Comparison of ENCODE assay signal across 8 cellular contexts in genomic region chr13:29849731-29850212, GRCh38. TPM values are rescaled to one million over a fixed set of nuclear protein-coding genes. Genes with fewer than 3 reads are reported as not detected.
DNase-seq lines count a peak whose midpoint lies in the region; ATAC-seq, FAIRE-seq and TF ChIP-seq lines count a peak whose summit lies in the region.

No MANE protein-coding gene starts in this region.

- no peak overlapping the region for H2AFZ ChIP-seq in astrocyte (ENCODE audit: low read depth, low read length)

- H3K9me3 ChIP-seq in CD4-positive, CD25-positive, alpha-beta regulatory T cell (ENCODE audit: control insufficient read depth in 2 of 2, low read length in 2 of 2), result no peaks in the 10 kb centered on the region
- no peaks in the 10 kb centered on the region for H3K9me3 ChIP-seq in RWPE2 (ENCODE audit: severe bottlenecking)
- H3K9me3 ChIP-seq in astrocyte (ENCODE audit: insufficient read depth, low read depth, low read length), result no peaks in the 10 kb centered on the region
- no peaks in the 10 kb centered on the region for H3K9me3 ChIP-seq in psoas muscle

- H3K4me3 ChIP-seq in CD4-positive, CD25-positive, alpha-beta regulatory T cell (ENCODE audit: low read depth, low read length), result peak overlapping the region; percentile 99
- peak overlapping the region; percentile 80 for H3K4me3 ChIP-seq in RWPE2 (ENCODE audit: severe bottlenecking)
- peak overlapping the region; percentile 97 for H3K4me3 ChIP-seq in astrocyte (ENCODE audit: insufficient read depth, low read depth, low read length)
- H3K4me3 ChIP-seq in psoas muscle, result peak overlapping the region; percentile 92

- TF ChIP-seq CTCF in RWPE2 (IDR thresholded peaks at IDR 0.05; ENCODE audit: poor library complexity, severe bottlenecking) (no peak), astrocyte (IDR thresholded peaks at IDR 0.05; ENCODE audit: insufficient read depth, low read depth, low read length) (no peak), psoas muscle (IDR thresholded peaks at IDR 0.05) (no peak)

- peaks cover 0 to 5% (median 0%) of the 10 kb centered on the region in 7 donors for H3K9me3 Mint-ChIP-seq in CD4-positive, CD25-positive, alpha-beta regulatory T cell
- H3K9me3 Mint-ChIP-seq in astrocyte (ENCODE audit: unreplicated experiment), result no peaks in the 10 kb centered on the region

- peak in 2 of 3 donors; percentile 33 to 49 for DNase-seq in CD4-positive, CD25-positive, alpha-beta regulatory T cell
- DNase-seq in RWPE2 (ENCODE audit: low spot score), result no peak
- peak; percentile 76 for DNase-seq in astrocyte (ENCODE audit: low read depth)
- DNase-seq in hippocampal formation (lab: John Stamatoyannopoulos, UW), result peak; percentile 24 to 72
- DNase-seq in psoas muscle, result peak; percentile 65 to 85
- no peak for DNase-seq in NCI-H187 treated with DMSO at 0.1 percent for 48 hours (lab: John Stamatoyannopoulos, UW)

- H3K4me2 ChIP-seq in astrocyte (ENCODE audit: low read length), result peak overlapping the region; percentile 93

- no peak for FAIRE-seq in astrocyte (lab: Jason Lieb, UNC)

- peak overlapping the region; percentile 95 for H3K27ac ChIP-seq in CD4-positive, CD25-positive, alpha-beta regulatory T cell (ENCODE audit: insufficient read depth, low read length, poor library complexity, severe bottlenecking)
- H3K27ac ChIP-seq in RWPE2 (ENCODE audit: poor library complexity, severe bottlenecking) (peak overlapping the region; percentile 70), astrocyte (ENCODE audit: low read depth, low read length) (peak overlapping the region; percentile 92), psoas muscle (peak overlapping the region; percentile 99)

- peaks cover 31% of the 10 kb centered on the region for H4K20me1 ChIP-seq in astrocyte (ENCODE audit: insufficient read depth, low read length)

- H3K4me1 Mint-ChIP-seq in CD4-positive, CD25-positive, alpha-beta regulatory T cell, result peaks cover 15 to 26% (median 22%) of the 10 kb centered on the region in 4 donors
- H3K4me1 Mint-ChIP-seq in astrocyte (ENCODE audit: low read depth, unreplicated experiment), result peaks cover 15% of the 10 kb centered on the region

- H3K27me3 ChIP-seq in CD4-positive, CD25-positive, alpha-beta regulatory T cell (ENCODE audit: control insufficient read depth, insufficient read depth, low read length), result no peaks in the 10 kb centered on the region
- no peaks in the 10 kb centered on the region for H3K27me3 ChIP-seq in RWPE2 (ENCODE audit: insufficient read depth, poor library complexity, severe bottlenecking)
- H3K27me3 ChIP-seq in astrocyte (ENCODE audit: insufficient read depth, low read length), result no peaks in the 10 kb centered on the region
- no peaks in the 10 kb centered on the region for H3K27me3 ChIP-seq in psoas muscle (ENCODE audit: insufficient read depth in 3 of 3, low read length in 2 of 3)

- peaks cover 49% of the 10 kb centered on the region for H3K79me2 ChIP-seq in astrocyte (ENCODE audit: insufficient read depth, low read length)

- H3K36me3 ChIP-seq in CD4-positive, CD25-positive, alpha-beta regulatory T cell (ENCODE audit: control insufficient read depth, insufficient read depth, low read length), result no peaks in the 10 kb centered on the region
- H3K36me3 ChIP-seq in RWPE2 (ENCODE audit: low read depth) (no peaks in the 10 kb centered on the region), astrocyte (ENCODE audit: insufficient read depth, low read length) (no peaks in the 10 kb centered on the region), psoas muscle (ENCODE audit: insufficient read depth in 1 of 2, low read depth in 1 of 2) (no peaks in the 10 kb centered on the region)

- H3K36me3 Mint-ChIP-seq in CD4-positive, CD25-positive, alpha-beta regulatory T cell, result peaks cover 3% of the 10 kb centered on the region
- H3K36me3 Mint-ChIP-seq in astrocyte (ENCODE audit: low read depth, unreplicated experiment), result peaks cover 6% of the 10 kb centered on the region

- intact Hi-C loops in psoas muscle (cut with DNase I), result loop anchor here (2.0 to 10.0 kb wide), 5 partner anchors 73 to 345 kb away; no protein-coding TSS in a partner anchor

- peak overlapping the region; percentile 91 to 98 (median 95) for H3K27ac Mint-ChIP-seq in CD4-positive, CD25-positive, alpha-beta regulatory T cell
- peak overlapping the region; percentile 95 for H3K27ac Mint-ChIP-seq in astrocyte (ENCODE audit: unreplicated experiment)

- H3K4me3 Mint-ChIP-seq in CD4-positive, CD25-positive, alpha-beta regulatory T cell, result peak overlapping the region; percentile 95 to 99 (median 98)
- peak overlapping the region; percentile 96 for H3K4me3 Mint-ChIP-seq in astrocyte (ENCODE audit: unreplicated experiment)

- no peak for ATAC-seq in CD4-positive, CD25-positive, alpha-beta regulatory T cell (ENCODE audit: low read depth in 2 of 2)
- ATAC-seq in GM19043 (IDR thresholded peaks at IDR 0.05; ENCODE audit: low read depth, unreplicated experiment) (peak; percentile 19), HG03196 (IDR thresholded peaks at IDR 0.05; ENCODE audit: unreplicated experiment) (peak; percentile 43), RWPE2 (ENCODE audit: low read depth) (peak; percentile 39), psoas muscle (peak; percentile 69 to 72 (median 70))

- H3K4me1 ChIP-seq in CD4-positive, CD25-positive, alpha-beta regulatory T cell (ENCODE audit: control insufficient read depth, insufficient read depth, low read length, poor library complexity, severe bottlenecking), result peaks cover 25% of the 10 kb centered on the region
- peaks cover 22% of the 10 kb centered on the region for H3K4me1 ChIP-seq in RWPE2 (ENCODE audit: insufficient read depth, poor library complexity, severe bottlenecking)
- H3K4me1 ChIP-seq in astrocyte (ENCODE audit: insufficient read depth, low read length), result peaks cover 10% of the 10 kb centered on the region
- H3K4me1 ChIP-seq in psoas muscle, result peaks cover 33% of the 10 kb centered on the region

- peak overlapping the region; percentile 98 for H3K9ac ChIP-seq in astrocyte (ENCODE audit: low read length)

- 0 to 1% (median 0%) methylated on average over 38 to 50 of the region's 50 CpGs for WGBS in psoas muscle, 3 donors

- no peaks in the 10 kb centered on the region for H3K27me3 Mint-ChIP-seq in CD4-positive, CD25-positive, alpha-beta regulatory T cell
- H3K27me3 Mint-ChIP-seq in astrocyte (ENCODE audit: low read depth, unreplicated experiment), result no peaks in the 10 kb centered on the region

RNA-seq across cellular contexts. Expression of gene UBL3, which starts 0.6 kb away (rescaled TPM):
- 66.6 TPM for total RNA-seq in CD4-positive, CD25-positive, alpha-beta regulatory T cell
- polyA plus RNA-seq in CD4-positive, CD25-positive, alpha-beta regulatory T cell, result 10 to 100 TPM; 64.6 to 85.0 (median 74.6) TPM
- total RNA-seq in astrocyte, result 42.9 and 48.5 TPM in 2 replicates
- total RNA-seq in psoas muscle, result 10 to 100 TPM; 20.7 to 26.2 (median 24.5) TPM
- polyA plus RNA-seq in psoas muscle, result 10 to 100 TPM; 15.7 to 43.8 (median 16.9) TPM

Comparison
In these comparisons a context has a peak if more than half of its experiments do, and no peak if none do; other contexts are left out.
1. ATAC-seq: peak in GM19043 (single experiment), HG03196 (single experiment), RWPE2 (single experiment) and psoas muscle (4 of 4); none in CD4-positive, CD25-positive, alpha-beta regulatory T cell (0 of 2).
2. DNase-seq: peak in CD4-positive, CD25-positive, alpha-beta regulatory T cell (2 of 3), astrocyte (single experiment), hippocampal formation (2 of 2) and psoas muscle (2 of 2); none in RWPE2 (single experiment) and NCI-H187 treated with DMSO at 0.1 percent for 48 hours (single experiment).
3. Peak in every context shown above with its lines, with median percentiles within 50 percentile points of each other: H3K27ac ChIP-seq and H3K4me3 ChIP-seq.